Comparison of ENCODE assay signal across 14 cellular contexts in the genomic region with DNA sequence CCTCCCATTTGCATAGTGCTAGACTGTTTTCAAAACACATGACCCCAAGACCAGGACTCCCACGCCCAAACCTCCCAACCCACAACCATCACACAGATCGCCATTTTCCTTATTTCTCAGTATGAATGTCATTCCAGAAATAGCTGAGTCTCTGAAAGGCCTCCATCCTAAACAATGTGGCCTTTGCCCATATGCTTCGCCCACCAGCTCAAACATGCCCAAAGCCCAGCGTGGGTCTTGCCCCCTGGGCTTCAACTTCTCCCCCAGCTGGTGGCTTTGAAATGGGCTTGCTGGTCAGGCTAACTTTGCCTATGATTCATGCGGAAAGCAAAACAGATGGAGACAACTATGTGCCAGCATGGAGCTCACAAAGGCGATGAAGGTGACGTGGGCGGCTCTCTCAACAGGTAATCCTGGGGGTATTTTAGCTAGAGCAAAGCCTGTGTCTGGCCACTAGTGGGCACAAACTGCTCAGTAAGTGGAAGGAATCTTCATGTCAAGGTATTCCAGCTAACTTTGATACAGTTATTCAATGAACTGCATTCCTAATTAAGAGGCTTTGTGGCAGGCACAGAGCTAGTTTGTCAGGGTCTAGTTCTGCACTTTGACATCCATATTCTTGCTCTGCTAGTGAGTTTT. TPM values are rescaled to one million over a fixed set of nuclear protein-coding genes. Genes with fewer than 3 reads are reported as not detected.
DNase-seq lines count a peak whose midpoint lies in the region; ATAC-seq and TF ChIP-seq lines count a peak whose summit lies in the region.
"Had no signal": no experiment of that assay in that cellular context is flagged by ENCODE, and none has a peak within 500 bp of the region (broad histone marks: within the 10 kb centered on the region; RNA-seq: fewer than 3 reads in every experiment).

No MANE protein-coding gene starts in this region.

- intact Hi-C loops in PC-3 (cut with micrococcal nuclease): no loop called here

- H3K4me1 Mint-ChIP-seq in endothelial cell (ENCODE audit: unreplicated experiment) (peaks cover 33% of the 10 kb centered on the region), osteocyte (ENCODE audit: unreplicated experiment) (peaks cover 30% of the 10 kb centered on the region)
- H3K4me1 Mint-ChIP-seq: central memory CD8-positive, alpha-beta T cell had no signal

- no peak overlapping the region for H3K9ac ChIP-seq in PC-3 (ENCODE audit: low read length)

- H3K36me3 Mint-ChIP-seq in endothelial cell (ENCODE audit: low read depth, unreplicated experiment): peaks cover 18% of the 10 kb centered on the region
- H3K36me3 Mint-ChIP-seq in osteocyte (ENCODE audit: unreplicated experiment): peaks cover 30% of the 10 kb centered on the region

- H3K27me3 Mint-ChIP-seq in endothelial cell (ENCODE audit: unreplicated experiment) (no peaks in the 10 kb centered on the region), osteocyte (ENCODE audit: unreplicated experiment) (no peaks in the 10 kb centered on the region)

- TF ChIP-seq CTCF in GM12872 (IDR thresholded peaks at IDR 0.05; ENCODE audit: insufficient read depth, low read depth, low read length): peak; percentile 30; the same call in 2 of the 3 replicates
- TF ChIP-seq CTCF in PC-3 (conservative IDR thresholded peaks at IDR 0.05; ENCODE audit: low read depth, low read length): peak; percentile 89
- TF ChIP-seq CTCF in endothelial cell (IDR thresholded peaks at IDR 0.05; ENCODE audit: unreplicated experiment): peak; percentile 30
- peak; percentile 45 for TF ChIP-seq CTCF in osteocyte (IDR thresholded peaks at IDR 0.05)
- TF ChIP-seq CTCF in omental fat pad (IDR thresholded peaks at IDR 0.05): no peak

- H3K4me2 ChIP-seq in PC-3 (ENCODE audit: low read length): no peak overlapping the region

- peak overlapping the region; percentile 24 for H3K27ac Mint-ChIP-seq in endothelial cell (ENCODE audit: unreplicated experiment)
- H3K27ac Mint-ChIP-seq in osteocyte (ENCODE audit: unreplicated experiment): peak overlapping the region; percentile 42

- DNase-seq in PC-3 (peak; percentile 62), endothelial cell (ENCODE audit: low spot score) (no peak), osteocyte (ENCODE audit: extremely low spot score, unreplicated experiment) (peak; percentile 34), omental fat pad (ENCODE audit: low spot score) (no peak)
- DNase-seq: activated CD4-positive, CD25-positive, alpha-beta regulatory T cell treated with anti-CD3 and anti-CD28 coated beads, Interleukin-2, amount 50 U/mL, for 72 hours; left colon; NK-92 treated with Interleukin-12 subunit alpha and Interleukin-12 subunit beta, amount 100 ng/mL, for 24 hours; stimulated activated CD4-positive, alpha-beta T cell treated with anti-CD3 and anti-CD28 coated beads, Interleukin-15, amount 100 ng/mL, for 24 hours; upper lobe of left lung had no signal

- H3K4me1 ChIP-seq in PC-3 (ENCODE audit: insufficient read depth, low read length): no peaks in the 10 kb centered on the region

- H2AFZ ChIP-seq in PC-3 (ENCODE audit: low read length): no peak overlapping the region

- no peak overlapping the region for H3K27ac ChIP-seq in PC-3 (ENCODE audit: low read length)

- BruUV-seq in PC-3 (replicated peaks; lab: Mats Ljungman, UMichigan): no TSS peak

- H3K9me3 ChIP-seq in PC-3 (ENCODE audit: low read length): no peaks in the 10 kb centered on the region
- H3K9me3 ChIP-seq: upper lobe of left lung had no signal

- H3F3A ChIP-seq in PC-3 (ENCODE audit: low read length, unreplicated experiment): no peaks in the 10 kb centered on the region

- H3K9me3 Mint-ChIP-seq in endothelial cell (ENCODE audit: unreplicated experiment): no peaks in the 10 kb centered on the region
- H3K9me3 Mint-ChIP-seq in osteocyte (ENCODE audit: unreplicated experiment): no peaks in the 10 kb centered on the region
- H3K9me3 Mint-ChIP-seq: central memory CD8-positive, alpha-beta T cell had no signal

- H3K36me3 ChIP-seq in PC-3 (ENCODE audit: low read depth, low read length): peaks cover 29% of the 10 kb centered on the region

- no peaks in the 10 kb centered on the region for H3K27me3 ChIP-seq in PC-3 (ENCODE audit: low read length)
- H3K27me3 ChIP-seq: upper lobe of left lung had no signal

- POLR2A ChIA-PET in PC-3 (lab: Charles Lee; ENCODE audit: unreplicated experiment): interaction anchor here (0.6 kb wide), 1 partner anchor 147 kb away, joined by 4 read pairs; no protein-coding TSS in a partner anchor

- H3K79me2 ChIP-seq in PC-3 (ENCODE audit: low read length): peaks cover 35% of the 10 kb centered on the region

- no peak overlapping the region for H3K4me3 ChIP-seq in PC-3 (ENCODE audit: low read length)
- H3K4me3 ChIP-seq: upper lobe of left lung had no signal

- CTCF ChIA-PET in PC-3 (lab: Charles Lee): interaction anchor here (0.8 to 2.3 kb wide), 3 partner anchors 9 to 255 kb away, joined by 3 to 13 read pairs (median 6); no protein-coding TSS in a partner anchor

- H3K4me3 Mint-ChIP-seq in endothelial cell (ENCODE audit: unreplicated experiment) (no peak overlapping the region), osteocyte (ENCODE audit: unreplicated experiment) (no peak overlapping the region)
- H3K4me3 Mint-ChIP-seq: central memory CD8-positive, alpha-beta T cell had no signal

- H3K9me2 ChIP-seq in PC-3 (replicated peaks; ENCODE audit: low read length): no peaks in the 10 kb centered on the region

- no peak for ATAC-seq in PC-3
- no peak for ATAC-seq in GM18868 (IDR thresholded peaks at IDR 0.05; ENCODE audit: unreplicated experiment)
- ATAC-seq in GM19395 (IDR thresholded peaks at IDR 0.05; ENCODE audit: unreplicated experiment): no peak
- ATAC-seq in omental fat pad (ENCODE audit: low FRiP score): no peak
- no peak for ATAC-seq in HG03025 (IDR thresholded peaks at IDR 0.05; ENCODE audit: low FRiP score, unreplicated experiment)
- ATAC-seq: left colon had no signal

- H4K20me1 ChIP-seq in PC-3 (ENCODE audit: low read length): peaks cover 44% of the 10 kb centered on the region

RNA-seq across cellular contexts. Expression of gene PMP22, which starts 17.1 kb away (rescaled TPM):
- total RNA-seq in PC-3 (2014; rRNA removed) (51.0 and 51.1 TPM in 2 replicates), endothelial cell (ENCODE audit: unreplicated experiment) (314 TPM), osteocyte (188 and 204 TPM in 2 replicates), omental fat pad (100 to 1,000 TPM; 224 to 387 (median 297) TPM)

Comparison
In these comparisons a context has a peak if more than half of its experiments do, and no peak if none do; other contexts are left out.
1. CTCF ChIP-seq: peak in GM12872 (single experiment), PC-3 (single experiment), endothelial cell (single experiment) and osteocyte (single experiment); none in omental fat pad (0 of 3).
2. DNase-seq: peak in PC-3 (single experiment) and osteocyte (single experiment); none in endothelial cell (single experiment) and omental fat pad (single experiment).